ENCODE assay signal across 6 cellular contexts in genomic region chr19:9931629-9932028, GRCh38. TPM values are rescaled to one million over a fixed set of nuclear protein-coding genes. Genes with fewer than 3 reads are reported as not detected.
"Had no signal": no experiment of that assay in that cellular context is flagged by ENCODE, and none has a peak within 500 bp of the region (broad histone marks: within the 10 kb centered on the region; RNA-seq: fewer than 3 reads in every experiment).

No MANE protein-coding gene starts in this region.

- H3K4me2 ChIP-seq: GM23338 had no signal

- H3K4me3 ChIP-seq: GM23338 had no signal

- H3K4me3 Mint-ChIP-seq: GM23338, H9 had no signal

- H3K27ac Mint-ChIP-seq: GM23338, H9, IgD-negative memory B cell had no signal

- H3K9me3 Mint-ChIP-seq: GM23338, H9, IgD-negative memory B cell had no signal

- H3K27ac ChIP-seq: HL-60 had no signal

- H2AFZ ChIP-seq: GM23338 had no signal

- FAIRE-seq: H54 had no signal

RNA-seq across cellular contexts. Expression of gene OLFM2, which starts 4.7 kb away (rescaled TPM):
- total RNA-seq: HT1080 had no signal
